8 cellular contexts compared by ENCODE assay signal in the genomic region with DNA sequence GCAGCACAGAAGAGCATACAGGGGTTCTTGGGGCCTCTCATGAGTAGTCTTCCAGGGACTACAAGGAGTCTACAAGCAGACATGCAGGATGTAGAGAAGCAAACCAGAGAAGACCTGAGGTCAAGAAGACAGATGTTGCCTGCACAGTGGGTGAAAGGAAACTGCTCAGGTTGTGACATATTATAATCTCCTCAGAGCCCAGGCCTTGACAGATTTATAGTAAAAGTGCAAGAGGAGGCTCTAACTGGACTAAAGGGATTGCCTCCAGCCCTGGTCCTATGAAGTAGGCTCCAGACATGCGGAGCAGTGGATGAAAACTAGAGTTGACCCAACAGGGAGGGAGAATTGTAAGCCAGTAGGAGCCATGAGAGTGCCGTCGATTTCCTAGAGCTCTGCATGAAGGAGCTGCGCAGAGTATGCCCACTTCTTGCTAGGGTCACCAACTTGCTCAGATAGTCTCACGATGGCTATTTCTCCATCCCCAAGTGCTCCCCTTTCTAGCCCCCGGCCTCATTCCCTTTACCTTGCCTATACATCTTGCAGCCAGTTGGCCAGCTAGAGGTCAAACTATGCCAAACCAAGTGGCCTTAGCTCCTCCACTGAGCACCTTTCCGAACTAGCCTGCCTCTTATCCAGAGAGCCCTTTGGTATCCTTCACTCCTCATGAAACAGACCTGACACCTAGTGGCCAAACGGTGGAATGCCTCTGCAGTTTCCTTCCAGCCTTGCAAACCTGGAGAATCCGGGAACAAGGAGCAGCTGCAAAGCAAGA. TPM values are rescaled to one million over a fixed set of nuclear protein-coding genes. Genes with fewer than 3 reads are reported as not detected.
DNase-seq lines count a peak whose midpoint lies in the region; ATAC-seq, FAIRE-seq and TF ChIP-seq lines count a peak whose summit lies in the region.

No MANE protein-coding gene starts in this region.

- no peaks in the 10 kb centered on the region for H3K27me3 ChIP-seq in WERI-Rb-1 (ENCODE audit: insufficient read depth, low read depth, severe bottlenecking)

- FAIRE-seq in kidney (lab: Jason Lieb, UNC) = no peak

- DNase-seq in AG09309 (ENCODE audit: low read depth) = peak; percentile 55
- peak; percentile 74 for DNase-seq in NCI-H2196 treated with DMSO at 0.1 percent for 48 hours (lab: John Stamatoyannopoulos, UW; ENCODE audit: unreplicated experiment)
- DNase-seq in WERI-Rb-1 = peak; percentile 95
- DNase-seq in central memory CD4-positive, alpha-beta T cell = peak; percentile 33
- peak; percentile 72 for DNase-seq in kidney
- DNase-seq in stimulated activated CD4-positive, alpha-beta T cell treated with anti-CD3 and anti-CD28 coated beads, Interleukin-15, amount 100 ng/mL, for 24 hours = peak; percentile 63

- intact Hi-C loops in kidney (cut with DNase I) = loop anchor here (5.0 to 10.0 kb wide), 2 partner anchors 85 to 228 kb away; no protein-coding TSS in a partner anchor

- H3K27ac ChIP-seq in WERI-Rb-1 = peak overlapping the region; percentile 32
- H3K27ac ChIP-seq in kidney (ENCODE audit: low read depth in 2 of 2, low read length in 2 of 2) = peak overlapping the region in 1 of 2 donors; percentile 72

- TF ChIP-seq CTCF in AG09309 (IDR thresholded peaks at IDR 0.05; ENCODE audit: control insufficient read depth, insufficient read depth, low read depth, low read length, missing control alignments) (peak; percentile 94), WERI-Rb-1 (IDR thresholded peaks at IDR 0.05; ENCODE audit: low read depth, low read length) (peak; percentile 100), kidney (IDR thresholded peaks at IDR 0.05; ENCODE audit: borderline replicate concordance, extremely low read depth, insufficient read depth) (peak; percentile 95)

- peaks cover 90% of the 10 kb centered on the region for H3K36me3 ChIP-seq in WERI-Rb-1
- peaks cover 3 to 10% of the 10 kb centered on the region in 2 donors for H3K36me3 ChIP-seq in kidney (ENCODE audit: control insufficient read depth in 1 of 2, insufficient read depth in 2 of 2, low read length in 2 of 2)

- ATAC-seq in GM21529 (IDR thresholded peaks at IDR 0.05; ENCODE audit: unreplicated experiment) = peak; percentile 63
- no peak for ATAC-seq in GM21390 (IDR thresholded peaks at IDR 0.05; ENCODE audit: unreplicated experiment)

- H3K4me3 ChIP-seq in AG09309 (ENCODE audit: control insufficient read depth, low read depth, low read length) (no peak overlapping the region), WERI-Rb-1 (ENCODE audit: low read depth, low read length) (no peak overlapping the region), kidney (ENCODE audit: low read length in 2 of 2) (no peak overlapping the region)

- H3K9ac ChIP-seq in kidney (ENCODE audit: low read length in 2 of 2) = no peak overlapping the region

- H3K9me3 ChIP-seq in WERI-Rb-1 (ENCODE audit: severe bottlenecking) (peaks cover 4% of the 10 kb centered on the region), kidney (ENCODE audit: control insufficient read depth in 1 of 2, low read length in 2 of 2) (no peaks in the 10 kb centered on the region)

- peaks cover 9 to 20% of the 10 kb centered on the region in 2 donors for H3K4me1 ChIP-seq in kidney (ENCODE audit: control insufficient read depth in 1 of 2, insufficient read depth in 1 of 2, low read depth in 1 of 2, low read length in 2 of 2)

RNA-seq across cellular contexts. Expression of a gene that starts 36.2 kb away (rescaled TPM):
- total RNA-seq in kidney = 39.7 TPM
- polyA plus RNA-seq in kidney (ENCODE audit: insufficient read depth, low read depth, low replicate concordance) = 21.6 TPM

Comparison
In these comparisons a context has a peak if more than half of its experiments do, and no peak if none do; other contexts are left out.
1. DNase-seq: peak in every context shown above with its lines; median percentile 95 in WERI-Rb-1; 74 in NCI-H2196 treated with DMSO at 0.1 percent for 48 hours; 72 in kidney; 63 in stimulated activated CD4-positive, alpha-beta T cell treated with anti-CD3 and anti-CD28 coated beads, Interleukin-15, amount 100 ng/mL, for 24 hours; 55 in AG09309; 33 in central memory CD4-positive, alpha-beta T cell.